ENCODE assay signal across 8 cellular contexts in genomic region chr15:57592426-57592825, GRCh38. TPM values are rescaled to one million over a fixed set of nuclear protein-coding genes. Genes with fewer than 3 reads are reported as not detected.
DNase-seq lines count a peak whose midpoint lies in the region; ATAC-seq and TF ChIP-seq lines count a peak whose summit lies in the region.

No MANE protein-coding gene starts in this region.

- peak overlapping the region; percentile 78 for H3K4me3 ChIP-seq in adipocyte (ENCODE audit: low read length)
- H3K4me3 ChIP-seq in testis, result peak overlapping the region; percentile 56 to 70

- peak overlapping the region; percentile 75 for H3K9ac ChIP-seq in adipocyte (ENCODE audit: low read length)

- WGBS in testis, 2 donors, result 45 to 67% methylated on average over 5 of the region's 5 CpGs

- H3K27me3 ChIP-seq in adipocyte (replicated peaks; ENCODE audit: control insufficient read depth, insufficient read depth, low read length) (peaks cover 3% of the 10 kb centered on the region), testis (no peaks in the 10 kb centered on the region)

- H3K9me3 ChIP-seq in adipocyte (ENCODE audit: control insufficient read depth, low read length) (no peaks in the 10 kb centered on the region), testis (no peaks in the 10 kb centered on the region)

- H3K27ac Mint-ChIP-seq in activated T-cell treated with anti-CD3 and anti-CD28 coated beads, Interleukin-2, amount 50 U/mL, for 24 hours, result no peak overlapping the region
- H3K27ac Mint-ChIP-seq in memory B cell, result no peak overlapping the region

- no peaks in the 10 kb centered on the region for H3K9me3 Mint-ChIP-seq in activated T-cell treated with anti-CD3 and anti-CD28 coated beads, Interleukin-2, amount 50 U/mL, for 24 hours
- peaks cover 2% of the 10 kb centered on the region for H3K9me3 Mint-ChIP-seq in memory B cell

- H3K4me1 ChIP-seq in adipocyte (ENCODE audit: control insufficient read depth, insufficient read depth, low read length) (peaks cover 57% of the 10 kb centered on the region), testis (peaks cover 21% of the 10 kb centered on the region)

- ATAC-seq in memory B cell (ENCODE audit: low read depth), result no peak
- no peak for ATAC-seq in GM18498 (IDR thresholded peaks at IDR 0.05; ENCODE audit: unreplicated experiment)
- ATAC-seq in HG03378 (IDR thresholded peaks at IDR 0.05; ENCODE audit: unreplicated experiment), result no peak
- ATAC-seq in GM19023 (IDR thresholded peaks at IDR 0.05; ENCODE audit: unreplicated experiment), result no peak

- no peak for TF ChIP-seq CTCF in testis (IDR thresholded peaks at IDR 0.05)

- intact Hi-C loops in testis (cut with DNase I; ENCODE audit: low total_unique reads), result no loop called here

- peak overlapping the region; percentile 5 for H3K4me3 Mint-ChIP-seq in activated T-cell treated with anti-CD3 and anti-CD28 coated beads, Interleukin-2, amount 50 U/mL, for 24 hours
- H3K4me3 Mint-ChIP-seq in memory B cell, result peak overlapping the region; percentile 47

- no peaks in the 10 kb centered on the region for H3K36me3 ChIP-seq in adipocyte (ENCODE audit: control insufficient read depth, insufficient read depth, low read length, severe bottlenecking)
- no peaks in the 10 kb centered on the region for H3K36me3 ChIP-seq in testis (ENCODE audit: low read depth, missing control alignments)

- DNase-seq in activated T-cell treated with anti-CD3 and anti-CD28 coated beads, Interleukin-2, amount 50 U/mL, for 24 hours, result no peak
- no peak for DNase-seq in activated T-cell treated with anti-CD3 and anti-CD28 coated beads, Interleukin-2, amount 50 U/mL, for 48 hours
- DNase-seq in adipocyte (ENCODE audit: low read depth) (no peak), memory B cell (ENCODE audit: low spot score in 2 of 2) (no peak), testis (no peak)

- H3K27me3 Mint-ChIP-seq in activated T-cell treated with anti-CD3 and anti-CD28 coated beads, Interleukin-2, amount 50 U/mL, for 24 hours, result peaks cover 39% of the 10 kb centered on the region
- peaks cover 14% of the 10 kb centered on the region for H3K27me3 Mint-ChIP-seq in memory B cell

- peaks cover 17% of the 10 kb centered on the region for H3K4me1 Mint-ChIP-seq in activated T-cell treated with anti-CD3 and anti-CD28 coated beads, Interleukin-2, amount 50 U/mL, for 24 hours (ENCODE audit: low read depth)
- peaks cover 19% of the 10 kb centered on the region for H3K4me1 Mint-ChIP-seq in memory B cell

- H3K36me3 Mint-ChIP-seq in activated T-cell treated with anti-CD3 and anti-CD28 coated beads, Interleukin-2, amount 50 U/mL, for 24 hours (ENCODE audit: low read depth), result no peaks in the 10 kb centered on the region
- H3K36me3 Mint-ChIP-seq in memory B cell, result peaks cover 6% of the 10 kb centered on the region

- H3K27ac ChIP-seq in testis, result peak overlapping the region in 1 of 2 donors; percentile 50

- TF ChIP-seq POLR2A in testis (IDR thresholded peaks at IDR 0.05), result no peak

RNA-seq across cellular contexts. Expression of gene MYZAP, which starts 0.7 kb away (rescaled TPM):
- 1 to 10 TPM; 3.3 to 6.8 TPM for total RNA-seq in testis
- polyA plus RNA-seq in testis (ENCODE audit: insufficient read depth, low read depth, low replicate concordance), result 5.6 TPM
